1 cellular context compared by ENCODE assay signal in the genomic region with DNA sequence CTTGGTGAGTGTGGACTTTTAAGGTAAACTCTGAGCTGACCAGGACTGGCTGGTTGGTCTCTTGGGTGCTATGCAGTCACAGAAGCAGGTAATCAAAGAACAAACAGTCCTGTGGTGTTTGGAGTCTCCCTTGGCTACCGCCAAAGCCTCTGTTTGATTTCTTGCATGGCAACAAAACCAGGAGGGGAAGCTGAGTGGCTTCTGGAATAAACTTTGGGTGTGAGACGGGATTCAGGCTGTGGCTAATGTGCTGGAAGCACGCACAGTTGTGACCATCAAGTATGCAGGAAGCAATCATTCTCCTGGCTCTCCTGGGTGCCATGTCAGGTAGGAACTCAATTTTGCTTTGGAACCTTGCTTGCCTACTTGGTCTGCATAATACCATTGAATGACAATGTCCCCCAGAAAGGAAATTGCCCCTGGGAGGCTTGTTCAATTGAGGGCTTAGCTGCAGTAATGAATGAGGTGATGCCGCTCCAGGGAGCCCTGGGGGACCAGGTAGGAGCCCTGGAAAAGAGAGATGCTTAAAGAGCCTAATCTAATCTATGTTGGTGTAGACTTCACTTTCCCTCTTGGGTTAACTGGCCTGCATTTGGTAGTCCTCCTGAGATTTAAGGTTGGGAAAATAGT.
TF ChIP-seq lines count a peak whose summit lies in the region.

TSS of gene CDHR3 (plus strand) at position 227 of the 630 bp plus-strand sequence. CDS start at position 282, 55 bp downstream.

TF ChIP-seq in H1, 55 proteins besides CTCF, POLR2A, EP300 and RAD21:
- TF ChIP-seq NRF1 (IDR thresholded peaks at IDR 0.05; ENCODE audit: low read depth, low read length) (no peak), NANOG (IDR thresholded peaks at IDR 0.05; ENCODE audit: insufficient read depth, low read depth, low read length, poor library complexity, severe bottlenecking) (no peak), JUN (IDR thresholded peaks at IDR 0.05; ENCODE audit: low read depth, low read length) (no peak), TAF1 (IDR thresholded peaks at IDR 0.05; ENCODE audit: low read depth, low read length) (no peak), CEBPB (IDR thresholded peaks at IDR 0.05; ENCODE audit: low read depth, low read length) (no peak), HDAC2 (IDR thresholded peaks at IDR 0.05; ENCODE audit: borderline replicate concordance in 1 of 2, low read depth in 2 of 2, low read length in 2 of 2) (no peak), YY1 (IDR thresholded peaks at IDR 0.05; ENCODE audit: low read depth, low read length) (no peak), CREB1 (IDR thresholded peaks at IDR 0.05) (no peak), SUZ12 (IDR thresholded peaks at IDR 0.05; ENCODE audit: low read length) (no peak), CBX5 (IDR thresholded peaks at IDR 0.05; ENCODE audit: low read depth, low read length) (no peak), BACH1 (IDR thresholded peaks at IDR 0.05; ENCODE audit: low read length) (no peak), SIRT6 (IDR thresholded peaks at IDR 0.05; ENCODE audit: low read length) (no peak), TEAD4 (IDR thresholded peaks at IDR 0.05; ENCODE audit: low read depth, low read length) (no peak), POLR2AphosphoS5 (IDR thresholded peaks at IDR 0.05; ENCODE audit: low read depth, low read length) (no peak), POU5F1 (IDR thresholded peaks at IDR 0.05; ENCODE audit: low read depth, low read length) (no peak), KDM4A (IDR thresholded peaks at IDR 0.05; ENCODE audit: low read depth, low read length, severe bottlenecking) (no peak), JUND (IDR thresholded peaks at IDR 0.05; ENCODE audit: low read length) (no peak), KDM5A (IDR thresholded peaks at IDR 0.05; ENCODE audit: low read length) (no peak), FOSL1 (IDR thresholded peaks at IDR 0.05; ENCODE audit: insufficient read depth, low read depth, low read length) (no peak)
- TF ChIP-seq, protein P1, sequence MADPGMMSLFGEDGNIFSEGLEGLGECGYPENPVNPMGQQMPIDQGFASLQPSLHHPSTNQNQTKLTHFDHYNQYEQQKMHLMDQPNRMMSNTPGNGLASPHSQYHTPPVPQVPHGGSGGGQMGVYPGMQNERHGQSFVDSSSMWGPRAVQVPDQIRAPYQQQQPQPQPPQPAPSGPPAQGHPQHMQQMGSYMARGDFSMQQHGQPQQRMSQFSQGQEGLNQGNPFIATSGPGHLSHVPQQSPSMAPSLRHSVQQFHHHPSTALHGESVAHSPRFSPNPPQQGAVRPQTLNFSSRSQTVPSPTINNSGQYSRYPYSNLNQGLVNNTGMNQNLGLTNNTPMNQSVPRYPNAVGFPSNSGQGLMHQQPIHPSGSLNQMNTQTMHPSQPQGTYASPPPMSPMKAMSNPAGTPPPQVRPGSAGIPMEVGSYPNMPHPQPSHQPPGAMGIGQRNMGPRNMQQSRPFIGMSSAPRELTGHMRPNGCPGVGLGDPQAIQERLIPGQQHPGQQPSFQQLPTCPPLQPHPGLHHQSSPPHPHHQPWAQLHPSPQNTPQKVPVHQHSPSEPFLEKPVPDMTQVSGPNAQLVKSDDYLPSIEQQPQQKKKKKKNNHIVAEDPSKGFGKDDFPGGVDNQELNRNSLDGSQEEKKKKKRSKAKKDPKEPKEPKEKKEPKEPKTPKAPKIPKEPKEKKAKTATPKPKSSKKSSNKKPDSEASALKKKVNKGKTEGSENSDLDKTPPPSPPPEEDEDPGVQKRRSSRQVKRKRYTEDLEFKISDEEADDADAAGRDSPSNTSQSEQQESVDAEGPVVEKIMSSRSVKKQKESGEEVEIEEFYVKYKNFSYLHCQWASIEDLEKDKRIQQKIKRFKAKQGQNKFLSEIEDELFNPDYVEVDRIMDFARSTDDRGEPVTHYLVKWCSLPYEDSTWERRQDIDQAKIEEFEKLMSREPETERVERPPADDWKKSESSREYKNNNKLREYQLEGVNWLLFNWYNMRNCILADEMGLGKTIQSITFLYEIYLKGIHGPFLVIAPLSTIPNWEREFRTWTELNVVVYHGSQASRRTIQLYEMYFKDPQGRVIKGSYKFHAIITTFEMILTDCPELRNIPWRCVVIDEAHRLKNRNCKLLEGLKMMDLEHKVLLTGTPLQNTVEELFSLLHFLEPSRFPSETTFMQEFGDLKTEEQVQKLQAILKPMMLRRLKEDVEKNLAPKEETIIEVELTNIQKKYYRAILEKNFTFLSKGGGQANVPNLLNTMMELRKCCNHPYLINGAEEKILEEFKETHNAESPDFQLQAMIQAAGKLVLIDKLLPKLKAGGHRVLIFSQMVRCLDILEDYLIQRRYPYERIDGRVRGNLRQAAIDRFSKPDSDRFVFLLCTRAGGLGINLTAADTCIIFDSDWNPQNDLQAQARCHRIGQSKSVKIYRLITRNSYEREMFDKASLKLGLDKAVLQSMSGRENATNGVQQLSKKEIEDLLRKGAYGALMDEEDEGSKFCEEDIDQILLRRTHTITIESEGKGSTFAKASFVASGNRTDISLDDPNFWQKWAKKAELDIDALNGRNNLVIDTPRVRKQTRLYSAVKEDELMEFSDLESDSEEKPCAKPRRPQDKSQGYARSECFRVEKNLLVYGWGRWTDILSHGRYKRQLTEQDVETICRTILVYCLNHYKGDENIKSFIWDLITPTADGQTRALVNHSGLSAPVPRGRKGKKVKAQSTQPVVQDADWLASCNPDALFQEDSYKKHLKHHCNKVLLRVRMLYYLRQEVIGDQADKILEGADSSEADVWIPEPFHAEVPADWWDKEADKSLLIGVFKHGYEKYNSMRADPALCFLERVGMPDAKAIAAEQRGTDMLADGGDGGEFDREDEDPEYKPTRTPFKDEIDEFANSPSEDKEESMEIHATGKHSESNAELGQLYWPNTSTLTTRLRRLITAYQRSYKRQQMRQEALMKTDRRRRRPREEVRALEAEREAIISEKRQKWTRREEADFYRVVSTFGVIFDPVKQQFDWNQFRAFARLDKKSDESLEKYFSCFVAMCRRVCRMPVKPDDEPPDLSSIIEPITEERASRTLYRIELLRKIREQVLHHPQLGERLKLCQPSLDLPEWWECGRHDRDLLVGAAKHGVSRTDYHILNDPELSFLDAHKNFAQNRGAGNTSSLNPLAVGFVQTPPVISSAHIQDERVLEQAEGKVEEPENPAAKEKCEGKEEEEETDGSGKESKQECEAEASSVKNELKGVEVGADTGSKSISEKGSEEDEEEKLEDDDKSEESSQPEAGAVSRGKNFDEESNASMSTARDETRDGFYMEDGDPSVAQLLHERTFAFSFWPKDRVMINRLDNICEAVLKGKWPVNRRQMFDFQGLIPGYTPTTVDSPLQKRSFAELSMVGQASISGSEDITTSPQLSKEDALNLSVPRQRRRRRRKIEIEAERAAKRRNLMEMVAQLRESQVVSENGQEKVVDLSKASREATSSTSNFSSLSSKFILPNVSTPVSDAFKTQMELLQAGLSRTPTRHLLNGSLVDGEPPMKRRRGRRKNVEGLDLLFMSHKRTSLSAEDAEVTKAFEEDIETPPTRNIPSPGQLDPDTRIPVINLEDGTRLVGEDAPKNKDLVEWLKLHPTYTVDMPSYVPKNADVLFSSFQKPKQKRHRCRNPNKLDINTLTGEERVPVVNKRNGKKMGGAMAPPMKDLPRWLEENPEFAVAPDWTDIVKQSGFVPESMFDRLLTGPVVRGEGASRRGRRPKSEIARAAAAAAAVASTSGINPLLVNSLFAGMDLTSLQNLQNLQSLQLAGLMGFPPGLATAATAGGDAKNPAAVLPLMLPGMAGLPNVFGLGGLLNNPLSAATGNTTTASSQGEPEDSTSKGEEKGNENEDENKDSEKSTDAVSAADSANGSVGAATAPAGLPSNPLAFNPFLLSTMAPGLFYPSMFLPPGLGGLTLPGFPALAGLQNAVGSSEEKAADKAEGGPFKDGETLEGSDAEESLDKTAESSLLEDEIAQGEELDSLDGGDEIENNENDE (IDR thresholded peaks at IDR 0.05; ENCODE audit: insufficient replicate concordance, low read length), result no peak
